Comparison of ENCODE assay signal across 24 cellular contexts in genomic region chr11:68264741-68265540, GRCh38.
"Had no signal": no experiment of that assay in that cellular context is flagged by ENCODE, and none has a peak within 500 bp of the region (broad histone marks: within the 10 kb centered on the region; RNA-seq: fewer than 3 reads in every experiment).

No MANE protein-coding gene starts in this region.

- H3K27me3 Mint-ChIP-seq: activated CD8-positive, alpha-beta T cell treated with anti-CD3 and anti-CD28 coated beads for 36 hours; central memory CD8-positive, alpha-beta T cell; memory B cell; naive thymus-derived CD4-positive, alpha-beta T cell had no signal

- H3K36me3 ChIP-seq: ovary, uterus had no signal

- H3K27ac ChIP-seq: brain microvascular endothelial cell, ovary, tibial artery, uterus had no signal

- H3K4me3 ChIP-seq: gastroesophageal sphincter, mucosa of descending colon, ovary, smooth muscle cell, tibial artery, uterus had no signal

- ATAC-seq: activated CD8-positive, alpha-beta T cell treated with anti-CD3 and anti-CD28 coated beads for 36 hours; esophagus mucosa; gastroesophageal sphincter; mucosa of descending colon; naive thymus-derived CD4-positive, alpha-beta T cell; sciatic nerve had no signal

- H3K27ac Mint-ChIP-seq: activated CD8-positive, alpha-beta T cell treated with anti-CD3 and anti-CD28 coated beads for 36 hours; activated T-helper 2 cell treated with anti-CD3 and anti-CD28 coated beads, Interferon-gamma antibody, Interleukin-2, Interleukin-4, amounts not matched to agents 10 μg/mL and 5 μg/mL and 100 μg/mL, durations not matched to agents 14 hours and 24 hours and 36 hours; memory B cell had no signal

- H3K27me3 ChIP-seq: brain microvascular endothelial cell, gastroesophageal sphincter, ovary, tibial artery, uterus had no signal

- DNase-seq: activated CD4-positive, alpha-beta T cell treated with anti-CD3 and anti-CD28 coated beads for 48 hours; activated CD4-positive, CD25-positive, alpha-beta regulatory T cell; activated CD8-positive, alpha-beta T cell treated with anti-CD3 and anti-CD28 coated beads for 36 hours; activated naive CD4-positive, alpha-beta T cell treated with Interleukin-2 at 50 U/mL for 16 hours; activated T-cell treated with anti-CD3 and anti-CD28 coated beads, Interleukin-2, amount 50 U/mL, for 1 hour; aorta; brain microvascular endothelial cell; cortex of kidney; effector CD4-positive, alpha-beta T cell; immature natural killer cell; kidney glomerular epithelial cell; mucosa of descending colon; naive thymus-derived CD4-positive, alpha-beta T cell; ovary; stimulated activated CD4-positive, alpha-beta T cell treated with anti-CD3 and anti-CD28 coated beads, Interleukin-4, amount 100 ng/mL, for 1 hour; tibial artery; uterus had no signal

- H3K4me2 ChIP-seq: smooth muscle cell had no signal

- H3K9me3 Mint-ChIP-seq: activated CD8-positive, alpha-beta T cell treated with anti-CD3 and anti-CD28 coated beads for 36 hours; activated T-helper 2 cell treated with anti-CD3 and anti-CD28 coated beads, Interferon-gamma antibody, Interleukin-2, Interleukin-4, amounts not matched to agents 10 μg/mL and 5 μg/mL and 100 μg/mL, durations not matched to agents 14 hours and 24 hours and 36 hours; central memory CD8-positive, alpha-beta T cell; immature natural killer cell; memory B cell had no signal

- H3K9me3 ChIP-seq: gastroesophageal sphincter, mucosa of descending colon, ovary, tibial artery, uterus had no signal

- H3K4me3 Mint-ChIP-seq: activated CD8-positive, alpha-beta T cell treated with anti-CD3 and anti-CD28 coated beads for 36 hours; central memory CD8-positive, alpha-beta T cell; immature natural killer cell; memory B cell; naive thymus-derived CD4-positive, alpha-beta T cell had no signal
